8 cellular contexts compared by ENCODE assay signal in the genomic region with DNA sequence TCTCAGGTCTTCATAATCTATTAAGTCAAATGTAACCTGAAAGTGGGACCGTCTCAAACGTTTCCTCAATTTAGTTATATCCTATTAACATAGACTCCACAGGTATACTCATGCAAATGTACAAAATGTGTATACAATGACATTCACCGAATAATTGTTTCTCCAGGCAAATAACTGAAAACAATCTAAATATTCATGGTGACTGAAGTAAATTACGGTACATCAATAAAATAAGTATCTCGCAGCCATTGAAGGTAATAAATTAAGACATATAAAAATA. TPM values are rescaled to one million over a fixed set of nuclear protein-coding genes. Genes with fewer than 3 reads are reported as not detected.
DNase-seq lines count a peak whose midpoint lies in the region; ATAC-seq, FAIRE-seq and TF ChIP-seq lines count a peak whose summit lies in the region.

No MANE protein-coding gene starts in this region.

- no peaks in the 10 kb centered on the region for H3K27me3 Mint-ChIP-seq in MCF 10A (ENCODE audit: insufficient read depth, unreplicated experiment)

- H3K27ac Mint-ChIP-seq in MCF 10A (ENCODE audit: low read depth, unreplicated experiment), result peak overlapping the region; percentile 96

- peak overlapping the region; percentile 80 for H3K4me3 Mint-ChIP-seq in MCF 10A (ENCODE audit: unreplicated experiment)

- H3K36me3 Mint-ChIP-seq in MCF 10A (ENCODE audit: insufficient read depth, unreplicated experiment), result peaks cover 77% of the 10 kb centered on the region

- H3K27ac ChIP-seq in right atrium auricular region, result peak overlapping the region; percentile 68 to 71

- TF ChIP-seq CTCF in right atrium auricular region (IDR thresholded peaks at IDR 0.05), result no peak
- no peak for TF ChIP-seq CTCF in MCF 10A (IDR thresholded peaks at IDR 0.05; ENCODE audit: unreplicated experiment)
- TF ChIP-seq CTCF in D721Med (IDR thresholded peaks at IDR 0.05; ENCODE audit: insufficient read depth, missing control alignments), result no peak

- H3K9me3 ChIP-seq in right atrium auricular region (no peaks in the 10 kb centered on the region), mononuclear cell (ENCODE audit: low read depth, low read length) (no peaks in the 10 kb centered on the region)

- no peaks in the 10 kb centered on the region for H3K9me3 Mint-ChIP-seq in MCF 10A (ENCODE audit: unreplicated experiment)

- ATAC-seq in Right ventricle myocardium superior (ENCODE audit: poor library complexity) (no peak), HG03571 (IDR thresholded peaks at IDR 0.05; ENCODE audit: unreplicated experiment) (no peak)

- peak overlapping the region; percentile 69 to 93 for H3K4me3 ChIP-seq in right atrium auricular region
- H3K4me3 ChIP-seq in mononuclear cell (ENCODE audit: low read length), result peak overlapping the region; percentile 85

- H3K36me3 ChIP-seq in right atrium auricular region, result peaks cover 13% of the 10 kb centered on the region

- CTCF ChIA-PET in MCF 10A (lab: Yijun Ruan, JAX), result interaction anchor here (2.7 to 2.8 kb wide), 2 partner anchors 153 to 158 kb away, joined by 9 to 18 read pairs; no protein-coding TSS in a partner anchor

- FAIRE-seq in D721Med (lab: Jason Lieb, UNC), result no peak

- POLR2A ChIA-PET in MCF 10A (lab: Yijun Ruan, JAX), result interaction anchor here (0.8 to 1.1 kb wide), 3 partner anchors 13 to 377 kb away, joined by 5 to 6 read pairs (median 6); a partner anchor contains a TSS

- peaks cover 0 to 18% of the 10 kb centered on the region in 2 donors for H3K4me1 ChIP-seq in right atrium auricular region
- H3K4me1 ChIP-seq in mononuclear cell (ENCODE audit: insufficient read depth, low read length), result peaks cover 25% of the 10 kb centered on the region

- DNase-seq in right atrium auricular region (ENCODE audit: low spot score), result no peak
- no peak for DNase-seq in Right ventricle myocardium superior
- DNase-seq in MCF 10A (ENCODE audit: unreplicated experiment), result no peak
- no peak for DNase-seq in D721Med (ENCODE audit: insufficient read length, low spot score)
- no peak for DNase-seq in NCI-H446 treated with DMSO at 0.1 percent for 48 hours (lab: John Stamatoyannopoulos, UW)
- DNase-seq in COR-L47 (lab: John Stamatoyannopoulos, UW), result no peak

- peaks cover 32% of the 10 kb centered on the region for H3K4me1 Mint-ChIP-seq in MCF 10A (ENCODE audit: insufficient read depth, unreplicated experiment)

- H3K27me3 ChIP-seq in right atrium auricular region (no peaks in the 10 kb centered on the region), mononuclear cell (ENCODE audit: insufficient read depth, low read length) (no peaks in the 10 kb centered on the region)

- BruUV-seq in MCF 10A (replicated peaks; lab: Mats Ljungman, UMichigan), result TSS peak; percentile 74

- intact Hi-C loops in Right ventricle myocardium superior (cut with DNase I), result no loop called here
- intact Hi-C loops in MCF 10A (cut with micrococcal nuclease), result loop anchor here (1.0 to 5.0 kb wide), 3 partner anchors 32 to 155 kb away; a partner anchor contains a TSS

RNA-seq across cellular contexts. Expression of a gene that starts 0.5 kb away (rescaled TPM):
- total RNA-seq in right atrium auricular region, result 10 to 100 TPM; 40.1 to 55.1 TPM
- total RNA-seq in Right ventricle myocardium superior, result 56.3 TPM
- 390 and 403 TPM in 2 replicates for total RNA-seq in MCF 10A (2022)
- total RNA-seq in mononuclear cell, result 87.9 TPM

RNA-seq across cellular contexts. Expression of a gene that starts 32.1 kb away (rescaled TPM):
- 10 to 100 TPM; 11.4 to 12.3 TPM for total RNA-seq in right atrium auricular region
- total RNA-seq in Right ventricle myocardium superior, result 12.4 TPM
- 38.7 and 41.8 TPM in 2 replicates for total RNA-seq in MCF 10A (2022)
- 34.2 TPM for total RNA-seq in mononuclear cell

RNA-seq across cellular contexts. Expression of a gene that starts 32.7 kb away (rescaled TPM):
- total RNA-seq in right atrium auricular region (1 to 10 TPM; 1.1 to 1.2 TPM), Right ventricle myocardium superior (3.0 TPM), MCF 10A (2022) (1.5 and 4.2 TPM in 2 replicates), mononuclear cell (12.5 TPM)
